Comparison of ENCODE assay signal across 10 cellular contexts in the genomic region with DNA sequence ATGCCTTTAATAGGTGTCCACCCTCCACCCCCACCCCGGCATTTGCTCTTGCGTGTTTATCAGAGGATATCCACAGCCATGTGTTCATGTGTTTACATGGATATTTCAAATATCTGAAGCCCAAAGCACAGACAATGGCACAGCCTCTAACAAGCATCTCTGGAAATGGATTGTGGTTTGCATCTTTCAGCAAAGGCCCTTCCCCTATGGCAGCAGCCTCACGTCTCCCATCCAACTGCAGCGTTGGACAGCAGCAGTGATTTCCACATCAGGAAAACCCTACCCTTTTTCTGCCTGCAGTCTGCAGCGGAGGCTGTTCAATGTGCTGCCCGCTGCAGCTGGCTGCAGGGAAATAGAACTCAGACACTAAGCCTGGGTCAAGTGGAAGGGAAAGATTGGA. TPM values are rescaled to one million over a fixed set of nuclear protein-coding genes. Genes with fewer than 3 reads are reported as not detected.
DNase-seq lines count a peak whose midpoint lies in the region; ATAC-seq and TF ChIP-seq lines count a peak whose summit lies in the region.
"Had no signal": no experiment of that assay in that cellular context is flagged by ENCODE, and none has a peak within 500 bp of the region (broad histone marks: within the 10 kb centered on the region; RNA-seq: fewer than 3 reads in every experiment).

No MANE protein-coding gene starts in this region.

- TF ChIP-seq POLR2A in body of pancreas (IDR thresholded peaks at IDR 0.05) (no peak), upper lobe of left lung (IDR thresholded peaks at IDR 0.05) (peak in 1 of 4 donors; percentile 19)

- TF ChIP-seq EP300 in upper lobe of left lung (IDR thresholded peaks at IDR 0.05) = no peak

- 12 to 20% methylated on average over 6 of the region's 6 CpGs for WGBS in body of pancreas, 2 donors
- 31 to 41% methylated on average over 6 of the region's 6 CpGs for WGBS in upper lobe of left lung, 2 donors

- no peak for DNase-seq in left ventricle myocardium inferior
- no peak for DNase-seq in left cardiac atrium
- peak in 2 of 4 donors; percentile 27 to 42 for DNase-seq in body of pancreas
- DNase-seq in mucosa of gallbladder (ENCODE audit: low spot score) = peak; percentile 57
- DNase-seq in upper lobe of left lung = peak in 1 of 2 donors; percentile 44
- DNase-seq in NCI-H146 treated with DMSO at 0.1 percent for 48 hours (lab: John Stamatoyannopoulos, UW; ENCODE audit: unreplicated experiment) = no peak

- no peak overlapping the region for H3K27ac ChIP-seq in left ventricle myocardium inferior (replicated peaks)
- H3K27ac ChIP-seq in body of pancreas = peak overlapping the region; percentile 43 to 81 (median 74)
- peak overlapping the region in 3 of 4 donors; percentile 9 to 81 (median 79) for H3K27ac ChIP-seq in upper lobe of left lung
- H3K27ac ChIP-seq: parathyroid adenoma, SJSA1 had no signal

- H3K4me3 ChIP-seq in left ventricle myocardium inferior (peak overlapping the region; percentile 79), body of pancreas (no peak overlapping the region), upper lobe of left lung (peak overlapping the region in 3 of 4 donors; percentile 80 to 82 (median 81))
- H3K4me3 ChIP-seq: SJSA1 had no signal

- H3K9me3 ChIP-seq in left ventricle myocardium inferior (replicated peaks) = no peaks in the 10 kb centered on the region
- H3K9me3 ChIP-seq in body of pancreas = no peaks in the 10 kb centered on the region
- H3K9me3 ChIP-seq in upper lobe of left lung = no peaks in the 10 kb centered on the region
- H3K9me3 ChIP-seq: SJSA1 had no signal

- intact Hi-C loops in left ventricle myocardium inferior (cut with micrococcal nuclease) (no loop called here), left cardiac atrium (cut with DNase I) (no loop called here), body of pancreas (cut with DNase I) (no loop called here)

- peaks cover 26% of the 10 kb centered on the region for H3K27me3 ChIP-seq in left ventricle myocardium inferior (ENCODE audit: low read depth)
- no peaks in the 10 kb centered on the region for H3K27me3 ChIP-seq in body of pancreas
- H3K27me3 ChIP-seq in upper lobe of left lung = peaks cover 0 to 12% (median 4%) of the 10 kb centered on the region in 4 donors
- H3K27me3 ChIP-seq: SJSA1 had no signal

- TF ChIP-seq CTCF in left ventricle myocardium inferior (IDR thresholded peaks at IDR 0.05; ENCODE audit: borderline replicate concordance) (no peak), body of pancreas (IDR thresholded peaks at IDR 0.05) (no peak), upper lobe of left lung (IDR thresholded peaks at IDR 0.05) (no peak)

- ATAC-seq in left cardiac atrium (no peak), body of pancreas (no peak), upper lobe of left lung (ENCODE audit: low FRiP score in 2 of 2) (peak in 1 of 2 donors; percentile 13), GM18861 (IDR thresholded peaks at IDR 0.05; ENCODE audit: unreplicated experiment) (no peak), HG03521 (IDR thresholded peaks at IDR 0.05; ENCODE audit: unreplicated experiment) (no peak)

- H3K36me3 ChIP-seq in left ventricle myocardium inferior = no peaks in the 10 kb centered on the region
- no peaks in the 10 kb centered on the region for H3K36me3 ChIP-seq in body of pancreas (replicated peaks in 1 of 2; ENCODE audit: insufficient read depth in 1 of 2, low read depth in 2 of 2)
- no peaks in the 10 kb centered on the region for H3K36me3 ChIP-seq in upper lobe of left lung
- H3K36me3 ChIP-seq: SJSA1 had no signal

- H3K4me1 ChIP-seq in left ventricle myocardium inferior = peaks cover 54% of the 10 kb centered on the region
- H3K4me1 ChIP-seq in body of pancreas = peaks cover 68% of the 10 kb centered on the region
- H3K4me1 ChIP-seq in upper lobe of left lung = peaks cover 59 to 74% (median 72%) of the 10 kb centered on the region in 4 donors
- H3K4me1 ChIP-seq: parathyroid adenoma had no signal

RNA-seq across cellular contexts. Expression of a gene that starts 1.6 kb away (rescaled TPM):
- total RNA-seq in left ventricle myocardium inferior (7.8 TPM), left cardiac atrium (10 to 100 TPM in 1 of 2 donors, 1 to 10 TPM in 1; 7.8 to 10.0 TPM), body of pancreas (10 to 100 TPM; 21.5 to 35.9 TPM), mucosa of gallbladder (49.5 TPM), upper lobe of left lung (10 to 100 TPM; 47.2 to 61.1 (median 54.9) TPM)

RNA-seq across cellular contexts. Expression of a gene that starts 38.7 kb away (rescaled TPM):
- 0.80 TPM for total RNA-seq in left ventricle myocardium inferior
- 1 to 10 TPM in 1 of 2 donors, under 1 TPM in 1; 0.94 to 1.7 TPM for total RNA-seq in left cardiac atrium
- 10 to 100 TPM in 1 of 2 donors, 1 to 10 TPM in 1; 5.4 to 10.2 TPM for total RNA-seq in body of pancreas
- total RNA-seq in mucosa of gallbladder = 11.7 TPM
- total RNA-seq in upper lobe of left lung = 10 to 100 TPM in 2 of 6 donors, 1 to 10 TPM in 4; 7.4 to 25.1 (median 9.2) TPM

Comparison
In these comparisons a context has a peak if more than half of its experiments do, and no peak if none do; other contexts are left out.
1. H3K4me3 ChIP-seq: peak in left ventricle myocardium inferior (single experiment) and upper lobe of left lung (3 of 4); none in body of pancreas (0 of 2).